Comparison of ENCODE assay signal across 1 cellular context in the genomic region with DNA sequence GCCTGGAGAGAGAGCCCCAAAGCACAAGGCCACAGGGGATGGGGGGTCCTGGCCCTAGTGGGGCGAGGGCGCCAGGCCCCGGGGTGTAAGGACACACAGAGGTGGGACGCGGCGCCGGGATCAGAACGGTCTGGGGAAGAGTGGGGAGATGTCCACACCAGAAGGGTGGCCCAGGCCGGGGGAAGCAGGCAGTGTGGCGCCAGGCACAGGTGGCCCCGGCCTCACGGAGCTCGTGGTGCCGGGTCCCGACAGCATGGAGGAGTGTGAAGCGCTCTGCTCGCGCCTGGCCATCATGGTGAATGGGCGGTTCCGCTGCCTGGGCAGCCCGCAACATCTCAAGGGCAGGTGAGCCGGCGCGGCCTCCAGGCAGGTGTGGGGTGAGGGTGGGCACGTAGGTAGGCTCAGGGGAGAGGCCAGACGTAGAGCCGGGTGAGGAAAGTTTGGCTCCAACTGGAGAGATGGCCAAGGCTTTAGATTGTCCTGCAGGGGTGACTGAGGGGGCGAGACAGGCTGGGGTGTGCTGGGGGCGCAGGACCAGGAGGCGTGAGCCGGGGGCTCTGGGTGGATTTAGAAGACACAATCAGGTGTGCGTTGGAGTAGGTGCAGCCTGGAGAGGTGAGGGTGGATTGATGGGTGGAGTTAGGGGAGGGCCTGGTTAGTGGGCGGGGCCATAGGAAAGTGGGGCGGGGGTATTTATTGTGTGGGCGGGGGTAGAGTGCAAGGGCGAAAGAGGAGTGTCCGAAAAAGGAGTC.
TF ChIP-seq lines count a peak whose summit lies in the region.

No MANE protein-coding gene starts in this region.

TF ChIP-seq in HCT116, 20 proteins besides CTCF, POLR2A, EP300 and RAD21:
- TF ChIP-seq EGR1 (IDR thresholded peaks at IDR 0.05; ENCODE audit: low read depth) (peak; percentile 50; the same call in 1 of the 2 replicates), FOSL1 (IDR thresholded peaks at IDR 0.05; ENCODE audit: low read depth) (no peak)
